Comparison of ENCODE assay signal across 12 cellular contexts in genomic region chr2:155690785-155691184, GRCh38.
DNase-seq lines count a peak whose midpoint lies in the region; ATAC-seq lines count a peak whose summit lies in the region.
"Had no signal": no experiment of that assay in that cellular context is flagged by ENCODE, and none has a peak within 500 bp of the region (broad histone marks: within the 10 kb centered on the region; RNA-seq: fewer than 3 reads in every experiment).

No MANE protein-coding gene starts in this region.

- ATAC-seq in GM18519 (IDR thresholded peaks at IDR 0.05; ENCODE audit: low FRiP score, unreplicated experiment) (peak; percentile 97), GM21576 (IDR thresholded peaks at IDR 0.05; ENCODE audit: unreplicated experiment) (peak; percentile 98), HG03175 (IDR thresholded peaks at IDR 0.05; ENCODE audit: unreplicated experiment) (peak; percentile 93)

- peak; percentile 76 for DNase-seq in SKM-1 treated with dmso at 0.1 percent for 144 hours (lab: John Stamatoyannopoulos, UW; ENCODE audit: unreplicated experiment)
- DNase-seq in stimulated activated CD4-positive, alpha-beta T cell treated with anti-CD3 and anti-CD28 coated beads, Interleukin-4, amount 100 ng/mL, for 1 hour = no peak
- DNase-seq in NCI-H1105 treated with DMSO at 0.1 percent for 48 hours (lab: John Stamatoyannopoulos, UW) = no peak
- DNase-seq in foreskin melanocyte = no peak
- DNase-seq in HT-29 (ENCODE audit: low spot score) = no peak
- DNase-seq: amniotic stem cell; NCI-H2107; stimulated activated CD4-positive, alpha-beta T cell treated with anti-CD3 and anti-CD28 coated beads, Interleukin-2, amount 100 ng/mL, for 24 hours; substantia nigra had no signal
